1 cellular context compared by ENCODE assay signal in the genomic region with DNA sequence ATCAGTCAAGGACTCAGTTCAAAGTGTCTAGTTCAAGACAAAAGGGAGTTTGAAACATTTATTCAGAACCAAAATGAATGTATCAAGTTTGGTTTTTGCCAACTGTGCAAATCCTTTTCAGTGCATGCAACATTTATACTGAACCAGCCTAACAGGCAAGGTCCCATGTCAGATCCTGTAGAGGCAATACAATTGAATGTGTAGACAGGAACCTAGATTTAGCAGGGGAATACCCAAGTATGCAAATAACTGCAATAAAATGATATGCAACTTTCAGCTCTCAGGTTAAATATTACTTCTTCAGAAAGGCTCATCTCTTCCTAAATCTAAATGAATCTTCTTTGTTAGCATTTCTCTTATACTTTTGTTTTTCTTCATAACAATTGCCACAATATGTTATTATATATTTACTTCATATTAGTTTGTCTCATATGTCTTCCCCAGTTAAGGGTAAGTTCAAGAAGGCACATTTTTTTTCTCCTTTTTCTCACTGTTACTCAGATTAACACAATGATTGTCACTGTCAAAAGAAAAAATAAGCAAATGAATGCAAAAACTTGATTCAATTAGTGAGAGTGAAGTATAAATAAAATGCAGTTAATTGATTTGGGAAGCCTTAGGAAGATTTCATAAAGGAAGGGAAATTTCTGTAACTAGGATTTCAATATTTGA.
TF ChIP-seq lines count a peak whose summit lies in the region.

No MANE protein-coding gene starts in this region.

TF ChIP-seq in SK-N-SH, 30 proteins besides CTCF, POLR2A, EP300 and RAD21 (continued from another document):
- TF ChIP-seq, protein P1, sequence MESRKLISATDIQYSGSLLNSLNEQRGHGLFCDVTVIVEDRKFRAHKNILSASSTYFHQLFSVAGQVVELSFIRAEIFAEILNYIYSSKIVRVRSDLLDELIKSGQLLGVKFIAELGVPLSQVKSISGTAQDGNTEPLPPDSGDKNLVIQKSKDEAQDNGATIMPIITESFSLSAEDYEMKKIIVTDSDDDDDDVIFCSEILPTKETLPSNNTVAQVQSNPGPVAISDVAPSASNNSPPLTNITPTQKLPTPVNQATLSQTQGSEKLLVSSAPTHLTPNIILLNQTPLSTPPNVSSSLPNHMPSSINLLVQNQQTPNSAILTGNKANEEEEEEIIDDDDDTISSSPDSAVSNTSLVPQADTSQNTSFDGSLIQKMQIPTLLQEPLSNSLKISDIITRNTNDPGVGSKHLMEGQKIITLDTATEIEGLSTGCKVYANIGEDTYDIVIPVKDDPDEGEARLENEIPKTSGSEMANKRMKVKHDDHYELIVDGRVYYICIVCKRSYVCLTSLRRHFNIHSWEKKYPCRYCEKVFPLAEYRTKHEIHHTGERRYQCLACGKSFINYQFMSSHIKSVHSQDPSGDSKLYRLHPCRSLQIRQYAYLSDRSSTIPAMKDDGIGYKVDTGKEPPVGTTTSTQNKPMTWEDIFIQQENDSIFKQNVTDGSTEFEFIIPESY (IDR thresholded peaks at IDR 0.05; ENCODE audit: borderline replicate concordance, low read depth), result no peak
TF ChIP-seq in SK-N-SH: peak in this region for 0.
